ENCODE assay signal across 10 cellular contexts in genomic region chr2:23988371-23988770, GRCh38. TPM values are rescaled to one million over a fixed set of nuclear protein-coding genes. Genes with fewer than 3 reads are reported as not detected.
DNase-seq lines count a peak whose midpoint lies in the region; ATAC-seq and TF ChIP-seq lines count a peak whose summit lies in the region.
"Had no signal": no experiment of that assay in that cellular context is flagged by ENCODE, and none has a peak within 500 bp of the region (broad histone marks: within the 10 kb centered on the region; RNA-seq: fewer than 3 reads in every experiment).

No MANE protein-coding gene starts in this region.

- H3K27ac ChIP-seq in A673 (ENCODE audit: low read depth, low read length, poor library complexity, severe bottlenecking) (no peak overlapping the region), gastrocnemius medialis (no peak overlapping the region)
- H3K27ac ChIP-seq: SK-N-MC had no signal

- intact Hi-C loops in A673 (cut with micrococcal nuclease; ENCODE audit: unreplicated experiment) (loop anchor here (5.0 kb wide), 1 partner anchor 394 kb away; no protein-coding TSS in a partner anchor), gastrocnemius medialis (cut with DNase I; ENCODE audit: low total_unique reads) (loop anchor here (2.0 kb wide), 1 partner anchor 96 kb away; the partner anchor contains the start of gene TP53I3)

- no peak overlapping the region for H3K4me3 ChIP-seq in A673 (ENCODE audit: low read depth, low read length, poor library complexity, severe bottlenecking)
- H3K4me3 ChIP-seq in gastrocnemius medialis = no peak overlapping the region
- H3K4me3 ChIP-seq: lung, SK-N-MC had no signal

- no peaks in the 10 kb centered on the region for H3K36me3 ChIP-seq in A673 (ENCODE audit: insufficient read depth, low read length, poor library complexity, severe bottlenecking)
- peaks cover 0 to 18% of the 10 kb centered on the region in 2 donors for H3K36me3 ChIP-seq in gastrocnemius medialis

- CTCF ChIA-PET in A673 (lab: Charles Lee) = no interaction called here

- H3K4me1 ChIP-seq in A673 (ENCODE audit: insufficient read depth, low read length, poor library complexity, severe bottlenecking) (peaks cover 5% of the 10 kb centered on the region), gastrocnemius medialis (no peaks in the 10 kb centered on the region)

- DNase-seq in A673 (ENCODE audit: low spot score) = peak; percentile 32
- peak; percentile 3 for DNase-seq in GM04504 (ENCODE audit: low read depth)
- DNase-seq in NCI-H345 treated with DMSO at 0.1 percent for 48 hours (lab: John Stamatoyannopoulos, UW; ENCODE audit: unreplicated experiment) = peak; percentile 14
- DNase-seq in dermis microvascular lymphatic vessel endothelial cell (ENCODE audit: low read depth in 2 of 2) = peak; percentile 24 to 45
- no peak for DNase-seq in C1 segment of cervical spinal cord (lab: John Stamatoyannopoulos, UW)
- no peak for DNase-seq in gastrocnemius medialis

- POLR2A ChIA-PET in A673 (lab: Charles Lee; ENCODE audit: low non-redundant PET) = no interaction called here

- no TSS peak for BruUV-seq in A673 (replicated peaks; lab: Mats Ljungman, UMichigan)

- no peak for TF ChIP-seq POLR2A in gastrocnemius medialis (IDR thresholded peaks at IDR 0.05)

- TF ChIP-seq CTCF in A673 (conservative IDR thresholded peaks at IDR 0.05; ENCODE audit: low read depth, low read length) (peak; percentile 30; the same call in 1 of the 2 replicates), gastrocnemius medialis (IDR thresholded peaks at IDR 0.05 in 4 of 5, conservative IDR thresholded peaks at IDR 0.05 in 1 of 5) (peak in 2 of 5 experiments; percentile 19 to 23)

- H3K27me3 ChIP-seq in A673 (replicated peaks; ENCODE audit: insufficient read depth, low read depth, low read length, poor library complexity) = no peaks in the 10 kb centered on the region
- H3K27me3 ChIP-seq in gastrocnemius medialis = no peaks in the 10 kb centered on the region

- H3K9me3 ChIP-seq in A673 (ENCODE audit: low read depth, low read length, poor library complexity, severe bottlenecking) = no peaks in the 10 kb centered on the region
- H3K9me3 ChIP-seq in gastrocnemius medialis = no peaks in the 10 kb centered on the region

- in situ Hi-C loops in gastrocnemius medialis (cut with MboI; ENCODE audit: low sequenced_read_pairs in 4 of 4) = no loop called here

- ATAC-seq in GM18498 (IDR thresholded peaks at IDR 0.05; ENCODE audit: unreplicated experiment) (no peak), HG02938 (IDR thresholded peaks at IDR 0.05; ENCODE audit: unreplicated experiment) (no peak), gastrocnemius medialis (no peak)

RNA-seq across cellular contexts. Expression of gene MFSD2B, which starts 21.5 kb away (rescaled TPM):
- total RNA-seq in A673 (2021) = 0.42 TPM in 1 of 2 replicates, not detected in the other
- under 0.01 and 0.26 TPM in 2 replicates for total RNA-seq in dermis microvascular lymphatic vessel endothelial cell
- total RNA-seq in gastrocnemius medialis = not detected

RNA-seq across cellular contexts. Expression of gene UBXN2A, which starts 48.1 kb away (rescaled TPM):
- total RNA-seq in A673 (2021) (18.3 and 18.6 TPM in 2 replicates), dermis microvascular lymphatic vessel endothelial cell (8.3 and 8.5 TPM in 2 replicates), gastrocnemius medialis (10 to 100 TPM; 13.7 to 20.8 (median 17.0) TPM)

RNA-seq across cellular contexts. Expression of gene WDCP, which starts 58.8 kb away (rescaled TPM):
- total RNA-seq in A673 (2021) (26.6 and 30.8 TPM in 2 replicates), dermis microvascular lymphatic vessel endothelial cell (8.2 and 8.7 TPM in 2 replicates), gastrocnemius medialis (1 to 10 TPM; 4.8 to 8.4 (median 8.3) TPM)

Comparison
In these comparisons a context has a peak if more than half of its experiments do, and no peak if none do; other contexts are left out.
1. DNase-seq: peak in A673 (single experiment), GM04504 (single experiment), NCI-H345 treated with DMSO at 0.1 percent for 48 hours (single experiment) and dermis microvascular lymphatic vessel endothelial cell (2 of 2); none in C1 segment of cervical spinal cord (0 of 14) and gastrocnemius medialis (0 of 2).